ENCODE assay signal across 26 cellular contexts in the genomic region with DNA sequence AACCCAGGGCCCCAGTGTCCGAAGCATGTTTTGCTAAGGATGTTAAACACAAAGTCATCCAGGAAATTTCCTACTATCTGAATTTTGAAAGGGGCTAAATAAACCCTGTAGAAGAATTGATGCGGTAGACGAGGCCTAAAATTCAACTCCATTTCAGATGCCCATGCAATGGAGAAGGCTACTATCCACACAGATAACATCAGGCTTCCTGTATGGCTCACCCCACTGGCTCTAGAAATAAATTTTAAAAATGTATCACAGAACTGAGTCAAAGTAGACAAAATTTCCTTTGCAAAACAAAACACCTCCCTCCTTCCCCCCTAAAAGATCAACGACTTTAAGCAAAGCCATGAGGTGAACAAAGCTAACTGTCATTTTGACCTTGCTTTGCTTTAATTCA.
"Had no signal": no experiment of that assay in that cellular context is flagged by ENCODE, and none has a peak within 500 bp of the region (broad histone marks: within the 10 kb centered on the region; RNA-seq: fewer than 3 reads in every experiment).

No MANE protein-coding gene starts in this region.

- H3K36me3 ChIP-seq: brain microvascular endothelial cell, cardiac muscle cell, WERI-Rb-1 had no signal

- H3K36me3 Mint-ChIP-seq: activated naive CD4-positive, alpha-beta T cell treated with anti-CD3 and anti-CD28 coated beads, Interleukin-2, amount 10 ng/mL, durations not matched to agents 7 days and 5 days had no signal

- H3K4me2 ChIP-seq: KMS-11 had no signal

- H3K4me3 Mint-ChIP-seq: activated CD4-positive, alpha-beta memory T cell treated with anti-CD3 and anti-CD28 coated beads, Interleukin-2, amount 10 ng/mL, durations not matched to agents 7 days and 5 days; activated CD4-positive, alpha-beta T cell treated with anti-CD3 and anti-CD28 coated beads for 36 hours; activated naive CD4-positive, alpha-beta T cell treated with anti-CD3 and anti-CD28 coated beads, Interleukin-2, amount 10 ng/mL, durations not matched to agents 7 days and 5 days; activated naive CD8-positive, alpha-beta T cell treated with anti-CD3 and anti-CD28 coated beads for 36 hours; activated T-cell treated with anti-CD3 and anti-CD28 coated beads, Interleukin-2, amount 50 U/mL, for 72 hours; T-cell had no signal

- ATAC-seq: activated CD4-positive, alpha-beta T cell treated with anti-CD3 and anti-CD28 coated beads for 36 hours; activated T-cell treated with anti-CD3 and anti-CD28 coated beads, Interleukin-2, amount 50 U/mL, for 72 hours; T-cell had no signal

- H3K27ac Mint-ChIP-seq: activated CD4-positive, alpha-beta memory T cell treated with anti-CD3 and anti-CD28 coated beads, Interleukin-2, amount 10 ng/mL, durations not matched to agents 7 days and 5 days; activated CD4-positive, alpha-beta T cell treated with anti-CD3 and anti-CD28 coated beads for 36 hours; activated naive CD4-positive, alpha-beta T cell treated with anti-CD3 and anti-CD28 coated beads, Interleukin-2, amount 10 ng/mL, durations not matched to agents 7 days and 5 days; activated naive CD8-positive, alpha-beta T cell treated with anti-CD3 and anti-CD28 coated beads for 36 hours; activated T-cell treated with anti-CD3 and anti-CD28 coated beads, Interleukin-2, amount 50 U/mL, for 72 hours; activated T-helper 2 cell treated with anti-CD3 and anti-CD28 coated beads, Interferon-gamma antibody, Interleukin-2, Interleukin-4, amounts not matched to agents 10 μg/mL and 5 μg/mL and 100 μg/mL, durations not matched to agents 14 hours and 24 hours and 36 hours; T-cell had no signal

- H3K4me1 Mint-ChIP-seq: activated CD4-positive, alpha-beta memory T cell treated with anti-CD3 and anti-CD28 coated beads, Interleukin-2, amount 10 ng/mL, durations not matched to agents 7 days and 5 days; activated naive CD4-positive, alpha-beta T cell treated with anti-CD3 and anti-CD28 coated beads, Interleukin-2, amount 10 ng/mL, durations not matched to agents 7 days and 5 days; activated naive CD8-positive, alpha-beta T cell treated with anti-CD3 and anti-CD28 coated beads for 36 hours; T-cell had no signal

- DNase-seq: activated CD4-positive, alpha-beta memory T cell treated with anti-CD3 and anti-CD28 coated beads, Interleukin-2, amount 10 ng/mL, durations not matched to agents 7 days and 5 days; activated CD4-positive, alpha-beta T cell treated with anti-CD3 and anti-CD28 coated beads for 36 hours; activated CD4-positive, alpha-beta T cell treated with anti-CD3 and anti-CD28 coated beads, Interleukin-2, amount 50 U/mL, for 1 hour; activated gamma-delta T cell treated with Interleukin-2 at 50 U/mL for 16 hours; activated naive CD4-positive, alpha-beta T cell treated with anti-CD3 and anti-CD28 coated beads, Interleukin-2, amount 10 ng/mL, durations not matched to agents 7 days and 5 days; activated naive CD8-positive, alpha-beta T cell treated with anti-CD3 and anti-CD28 coated beads for 36 hours; activated T-cell treated with anti-CD3 and anti-CD28 coated beads for 4 hours; activated T-cell treated with anti-CD3 and anti-CD28 coated beads, Interleukin-2, amount 50 U/mL, for 72 hours; brain microvascular endothelial cell; MG63; NCI-H1105; NCI-H1436; NCI-H1694 treated with DMSO at 0.1 percent for 48 hours; NCI-H2029 treated with DMSO at 0.1 percent for 48 hours; NCI-H510A treated with DMSO at 0.1 percent for 48 hours; NCI-H69; NK-92 treated with Interleukin-12 subunit alpha and Interleukin-12 subunit beta, amount 100 ng/mL, for 24 hours; OCI-M1; SHP77 treated with DMSO at 0.1 percent for 48 hours; T-cell; T-helper 2 cell; T1000; WERI-Rb-1 had no signal

- H3K9me3 Mint-ChIP-seq: activated CD4-positive, alpha-beta memory T cell treated with anti-CD3 and anti-CD28 coated beads, Interleukin-2, amount 10 ng/mL, durations not matched to agents 7 days and 5 days; activated T-cell treated with anti-CD3 and anti-CD28 coated beads, Interleukin-2, amount 50 U/mL, for 72 hours had no signal

- H3K27me3 ChIP-seq: brain microvascular endothelial cell, cardiac muscle cell, MG63 had no signal

- H3K9me3 ChIP-seq: MG63 had no signal

- H3K4me3 ChIP-seq: cardiac muscle cell, MG63 had no signal

- H3K9ac ChIP-seq: KMS-11 had no signal

- H3K27me3 Mint-ChIP-seq: activated CD4-positive, alpha-beta memory T cell treated with anti-CD3 and anti-CD28 coated beads, Interleukin-2, amount 10 ng/mL, durations not matched to agents 7 days and 5 days; activated CD4-positive, alpha-beta T cell treated with anti-CD3 and anti-CD28 coated beads for 36 hours; activated naive CD4-positive, alpha-beta T cell treated with anti-CD3 and anti-CD28 coated beads, Interleukin-2, amount 10 ng/mL, durations not matched to agents 7 days and 5 days; activated naive CD8-positive, alpha-beta T cell treated with anti-CD3 and anti-CD28 coated beads for 36 hours; T-cell had no signal

- H3K27ac ChIP-seq: brain microvascular endothelial cell, cardiac muscle cell, KMS-11, WERI-Rb-1 had no signal
